In the genomic region with DNA sequence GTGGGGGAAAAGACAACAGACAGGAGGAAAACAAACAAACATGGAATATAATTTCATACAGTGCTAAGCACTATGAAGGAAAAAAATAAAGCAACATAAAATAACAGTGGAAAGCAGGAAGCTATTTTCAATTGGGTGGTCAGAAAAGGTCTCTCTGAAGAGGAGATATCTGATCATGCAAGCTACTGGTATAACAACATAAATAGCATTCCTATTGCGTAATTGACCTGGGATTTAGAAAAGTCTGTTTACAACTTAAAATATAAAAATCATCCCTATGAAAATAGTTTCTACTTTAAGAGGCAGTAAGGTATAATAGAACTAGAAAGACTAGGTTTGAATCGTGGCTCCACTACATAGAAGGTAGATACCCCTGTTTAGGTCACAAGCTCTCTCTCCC, we compare ENCODE assay signal across 13 cellular contexts.
DNase-seq lines count a peak whose midpoint lies in the region; ATAC-seq and TF ChIP-seq lines count a peak whose summit lies in the region.
"Had no signal": no experiment of that assay in that cellular context is flagged by ENCODE, and none has a peak within 500 bp of the region (broad histone marks: within the 10 kb centered on the region; RNA-seq: fewer than 3 reads in every experiment).

No MANE protein-coding gene starts in this region.

- TF ChIP-seq CTCF in PC-9 (conservative IDR thresholded peaks at IDR 0.05) (no peak), parathyroid adenoma (IDR thresholded peaks at IDR 0.05) (no peak), GM13976 (IDR thresholded peaks at IDR 0.05; ENCODE audit: borderline replicate concordance, control extremely low read depth, extremely low read depth, insufficient read depth, missing control alignments) (no peak)

- H3K4me1 ChIP-seq in GM23248 (ENCODE audit: insufficient read depth) (peaks cover 8% of the 10 kb centered on the region), PC-9 (replicated peaks; ENCODE audit: insufficient read depth) (peaks cover 20% of the 10 kb centered on the region), parathyroid adenoma (peaks cover 6% of the 10 kb centered on the region)

- H3K9me3 ChIP-seq in GM23248 (ENCODE audit: low read depth) (no peaks in the 10 kb centered on the region), PC-9 (ENCODE audit: insufficient read depth, low read depth) (no peaks in the 10 kb centered on the region), parathyroid adenoma (ENCODE audit: control insufficient read depth, low read length) (no peaks in the 10 kb centered on the region)
- H3K9me3 ChIP-seq: ovary had no signal

- in situ Hi-C loops in GM23248 (cut with MboI), result no loop called here
- in situ Hi-C loops in GM13976 (cut with MboI; ENCODE audit: low sequenced_read_pairs, unreplicated experiment), result no loop called here

- H3K4me3 ChIP-seq in GM23248, result no peak overlapping the region
- no peak overlapping the region for H3K4me3 ChIP-seq in PC-9
- peak overlapping the region; percentile 7 for H3K4me3 ChIP-seq in parathyroid adenoma (ENCODE audit: low read depth, low read length)
- H3K4me3 ChIP-seq: ovary had no signal

- H3F3A ChIP-seq in GM23248 (ENCODE audit: insufficient read depth), result no peaks in the 10 kb centered on the region
- peaks cover 12% of the 10 kb centered on the region; the same call in 1 of the 2 replicates for H3F3A ChIP-seq in PC-9 (ENCODE audit: insufficient read depth, low read depth)

- POLR2A ChIA-PET in PC-9 (lab: Charles Lee; ENCODE audit: unreplicated experiment), result interaction anchor here (1.1 kb wide), 1 partner anchor 61 kb away, joined by 7 read pairs; a partner anchor contains a TSS

- H3K9me2 ChIP-seq in GM23248 (ENCODE audit: insufficient read depth) (no peaks in the 10 kb centered on the region), PC-9 (ENCODE audit: insufficient read depth) (no peaks in the 10 kb centered on the region)

- intact Hi-C loops in PC-9 (cut with micrococcal nuclease; ENCODE audit: unreplicated experiment), result no loop called here

- H3K27ac ChIP-seq in GM23248 (no peak overlapping the region), PC-9 (peak overlapping the region; percentile 15; the same call in 1 of the 2 replicates), epithelial cell of prostate (peak overlapping the region; percentile 38), parathyroid adenoma (peak overlapping the region; percentile 18)
- H3K27ac ChIP-seq: ovary had no signal

- no peak overlapping the region for H3K9ac ChIP-seq in GM23248
- H3K9ac ChIP-seq in parathyroid adenoma, result no peak overlapping the region

- WGBS in GM23248 (ENCODE audit: low coverage in 1 of 2, low lambda C conversion rate in 2 of 2, missing lambda C conversion rate in 2 of 2), 2 experiments, result 94 to 99% methylated on average over 2 of the region's 2 CpGs

- H3K79me2 ChIP-seq in GM23248 (ENCODE audit: insufficient read depth) (peaks cover 94% of the 10 kb centered on the region), PC-9 (ENCODE audit: low read depth) (peaks cover 73% of the 10 kb centered on the region), parathyroid adenoma (peaks cover 21% of the 10 kb centered on the region)

- DNase-seq in GM23248 (peak; percentile 33), PC-9 (peak in 1 of 2 experiments; percentile 37), epithelial cell of prostate (ENCODE audit: low read depth, low spot score) (no peak), GM13976 (ENCODE audit: low spot score) (no peak), NCI-H226 (no peak), HT-29 (ENCODE audit: low spot score) (no peak)
- DNase-seq: activated CD4-positive, alpha-beta T cell treated with anti-CD3 and anti-CD28 coated beads, Interleukin-2, amount 50 U/mL, for 4 hours; amygdala; DMS53; mesendoderm; ovary had no signal

- BruUV-seq in PC-9 (replicated peaks; lab: Mats Ljungman, UMichigan), result no TSS peak

- CTCF ChIA-PET in PC-9 (lab: Charles Lee), result interaction anchor here (0.7 to 1.0 kb wide), 2 partner anchors 49 to 114 kb away, joined by 3 to 4 read pairs; no protein-coding TSS in a partner anchor

- H3K27me3 ChIP-seq in GM23248 (replicated peaks; ENCODE audit: insufficient read depth), result no peaks in the 10 kb centered on the region
- no peaks in the 10 kb centered on the region for H3K27me3 ChIP-seq in PC-9 (ENCODE audit: insufficient read depth, low read depth)
- no peaks in the 10 kb centered on the region for H3K27me3 ChIP-seq in parathyroid adenoma (ENCODE audit: control insufficient read depth, insufficient read depth, low read length)
- H3K27me3 ChIP-seq: ovary had no signal

- H4K20me1 ChIP-seq in GM23248 (ENCODE audit: insufficient read depth), result peaks cover 10% of the 10 kb centered on the region
- peaks cover 34% of the 10 kb centered on the region for H4K20me1 ChIP-seq in PC-9 (ENCODE audit: insufficient read depth)

- H3K36me3 ChIP-seq in GM23248 (ENCODE audit: low read depth) (no peaks in the 10 kb centered on the region), PC-9 (ENCODE audit: low read depth) (no peaks in the 10 kb centered on the region), parathyroid adenoma (ENCODE audit: control insufficient read depth, insufficient read depth, low read length) (no peaks in the 10 kb centered on the region)
- H3K36me3 ChIP-seq: ovary had no signal

- H3K4me2 ChIP-seq in GM23248 (ENCODE audit: unreplicated experiment), result no peak overlapping the region
- H3K4me2 ChIP-seq in PC-9, result peak overlapping the region; percentile 15
- H3K4me2 ChIP-seq in parathyroid adenoma (ENCODE audit: low read length), result peak overlapping the region; percentile 31

- no peak for ATAC-seq in GM19467 (IDR thresholded peaks at IDR 0.05; ENCODE audit: unreplicated experiment)

- H2AFZ ChIP-seq in GM23248, result no peak overlapping the region
- no peak overlapping the region for H2AFZ ChIP-seq in PC-9
- H2AFZ ChIP-seq in parathyroid adenoma, result no peak overlapping the region
